ENCODE assay signal across 8 cellular contexts in genomic region chr2:159286709-159287441, GRCh38. TPM values are rescaled to one million over a fixed set of nuclear protein-coding genes. Genes with fewer than 3 reads are reported as not detected.
DNase-seq lines count a peak whose midpoint lies in the region; TF ChIP-seq lines count a peak whose summit lies in the region.

No MANE protein-coding gene starts in this region.

- H3K9me3 Mint-ChIP-seq in HFFc6: no peaks in the 10 kb centered on the region

- H3K27ac ChIP-seq in temporal lobe (ENCODE audit: low read depth, low read length): peak overlapping the region; percentile 75

- H3K4me3 Mint-ChIP-seq in HFFc6: peak overlapping the region; percentile 91

- no peaks in the 10 kb centered on the region; the same call in 1 of the 2 replicates for H3K27me3 Mint-ChIP-seq in HFFc6 (ENCODE audit: insufficient read depth)

- peak overlapping the region; percentile 73 for H3K4me3 ChIP-seq in NB4 (ENCODE audit: low read depth, low read length)

- H3K27ac Mint-ChIP-seq in HFFc6: peak overlapping the region; percentile 86

- DNase-seq in GM04504 (ENCODE audit: low read depth): peak; percentile 93
- peak; percentile 85 for DNase-seq in HFFc6
- peak; percentile 97 for DNase-seq in NB4 (ENCODE audit: low read depth)
- peak; percentile 93 for DNase-seq in SK-N-DZ (ENCODE audit: low spot score)
- peak; percentile 98 for DNase-seq in activated naive CD4-positive, alpha-beta T cell treated with anti-CD3 and anti-CD28 coated beads, Interleukin-2, amount 50 U/mL, for 16 hours
- peak; percentile 98 for DNase-seq in globus pallidus (ENCODE audit: low spot score)
- peak; percentile 98 for DNase-seq in occipital lobe (lab: John Stamatoyannopoulos, UW)

- peak; percentile 58 for TF ChIP-seq POLR2A in NB4 (IDR thresholded peaks at IDR 0.05; ENCODE audit: extremely low read depth, insufficient read length)

- TF ChIP-seq CTCF in HFFc6 (IDR thresholded peaks at IDR 0.05) (no peak), NB4 (IDR thresholded peaks at IDR 0.05; ENCODE audit: low read depth, low read length) (no peak)

- no peaks in the 10 kb centered on the region for H3K36me3 Mint-ChIP-seq in HFFc6 (ENCODE audit: low read depth)

- H3K4me1 Mint-ChIP-seq in HFFc6 (ENCODE audit: low read depth): peaks cover 42% of the 10 kb centered on the region

RNA-seq across cellular contexts. Expression of gene WDSUB1, which starts 0.4 kb away (rescaled TPM):
- total RNA-seq in HFFc6 (2021; fragmentation: NEBNext Ultra II Directional; extraction: Animal tissue kit (Norgen Biotek cat#: 25700)): 1 to 10 TPM; 6.1 to 8.9 (median 7.0) TPM
- polyA plus RNA-seq in SK-N-DZ (2014; cell fraction: cytosol; rRNA removed): 6.2 and 6.8 TPM in 2 replicates
- 7.3 and 9.5 TPM in 2 replicates for polyA plus RNA-seq in SK-N-DZ (2014; cell fraction: nucleus; rRNA removed)
- total RNA-seq in occipital lobe: 30.9 TPM
- 15.2 TPM for total RNA-seq in temporal lobe

Comparison
In these comparisons a context has a peak if more than half of its experiments do, and no peak if none do; other contexts are left out.
1. Peak in every context shown above with its lines: DNase-seq, H3K4me3 ChIP-seq and H3K27ac ChIP-seq.